Comparison of ENCODE assay signal across 24 cellular contexts in genomic region chr4:182869697-182870096, GRCh38.
"Had no signal": no experiment of that assay in that cellular context is flagged by ENCODE, and none has a peak within 500 bp of the region (broad histone marks: within the 10 kb centered on the region; RNA-seq: fewer than 3 reads in every experiment).

No MANE protein-coding gene starts in this region.

- H3K9me3 Mint-ChIP-seq: endodermal cell; natural killer cell; neural crest cell; stimulated activated effector memory CD8-positive, alpha-beta T cell treated with anti-CD3 and anti-CD28 coated beads, Interleukin-12 subunit alpha, Interleukin-12 subunit beta, amount 100 ng/mL, for 72 hours had no signal

- H3K9me3 ChIP-seq: gastrocnemius medialis, neutrophil, pancreas, testis, tibial artery, upper lobe of left lung had no signal

- H3K4me3 Mint-ChIP-seq: endodermal cell; natural killer cell; neural crest cell; stimulated activated effector memory CD8-positive, alpha-beta T cell treated with anti-CD3 and anti-CD28 coated beads, Interleukin-12 subunit alpha, Interleukin-12 subunit beta, amount 100 ng/mL, for 72 hours had no signal

- DNase-seq: effector CD8-positive, alpha-beta T cell; endodermal cell; foreskin fibroblast; gastrocnemius medialis; head of caudate nucleus; left ventricle myocardium superior; natural killer cell; stimulated activated CD4-positive, alpha-beta T cell treated with anti-CD3 and anti-CD28 coated beads, Interleukin-2, amount 100 ng/mL, for 24 hours; stimulated activated CD4-positive, alpha-beta T cell treated with anti-CD3 and anti-CD28 coated beads, Interleukin-4, amount 100 ng/mL, for 24 hours; stimulated activated naive CD8-positive, alpha-beta T cell treated with anti-CD3 and anti-CD28 coated beads, Interleukin-15, Interleukin-2, amounts not matched to agents 100 U/mL and 50 U/mL, for 24 hours; substantia nigra; testis; upper lobe of left lung had no signal

- H3K4me1 Mint-ChIP-seq: stimulated activated effector memory CD8-positive, alpha-beta T cell treated with anti-CD3 and anti-CD28 coated beads, Interleukin-12 subunit alpha, Interleukin-12 subunit beta, amount 100 ng/mL, for 72 hours had no signal

- H3K36me3 Mint-ChIP-seq: natural killer cell had no signal

- H3K36me3 ChIP-seq: gastrocnemius medialis, neutrophil, pancreas had no signal

- H3K27ac ChIP-seq: epithelial cell of prostate, gastrocnemius medialis, neutrophil, pancreas, testis, tibial artery, upper lobe of left lung had no signal

- H3K4me3 ChIP-seq: gastrocnemius medialis, lung, pancreas, testis, tibial artery, upper lobe of left lung had no signal

- FAIRE-seq: colon, keratinocyte, pancreas, urothelium cell line had no signal

- H3K27ac Mint-ChIP-seq: endodermal cell; natural killer cell; progenitor cell of endocrine pancreas; stimulated activated effector memory CD8-positive, alpha-beta T cell treated with anti-CD3 and anti-CD28 coated beads, Interleukin-12 subunit alpha, Interleukin-12 subunit beta, amount 100 ng/mL, for 72 hours had no signal

- H3K27me3 ChIP-seq: gastrocnemius medialis, pancreas, testis, tibial artery, upper lobe of left lung had no signal

- H3K4me1 ChIP-seq: gastrocnemius medialis, pancreas, tibial artery, upper lobe of left lung had no signal
